In the genomic region with DNA sequence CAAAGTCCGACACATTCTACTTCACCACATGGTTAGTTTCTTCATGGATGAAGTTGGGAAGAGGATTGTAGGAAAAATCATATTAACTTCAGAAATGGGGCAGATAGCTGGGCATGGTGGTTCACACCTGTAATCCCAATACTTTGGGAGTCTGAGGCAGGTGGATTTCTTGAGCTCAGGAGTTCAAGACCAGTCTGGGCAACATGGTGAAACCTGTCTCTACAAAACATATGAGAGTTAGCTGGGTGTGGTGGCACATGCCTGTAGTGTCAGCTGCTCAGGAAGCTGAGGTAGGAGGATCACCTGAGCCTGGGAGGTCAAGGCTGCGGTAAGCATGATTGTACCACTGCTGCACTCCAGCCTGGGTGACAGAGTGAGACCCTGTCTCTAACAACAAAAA, we compare ENCODE assay signal across 23 cellular contexts. TPM values are rescaled to one million over a fixed set of nuclear protein-coding genes. Genes with fewer than 3 reads are reported as not detected.
DNase-seq lines count a peak whose midpoint lies in the region; ATAC-seq and TF ChIP-seq lines count a peak whose summit lies in the region.
"Had no signal": no experiment of that assay in that cellular context is flagged by ENCODE, and none has a peak within 500 bp of the region (broad histone marks: within the 10 kb centered on the region; RNA-seq: fewer than 3 reads in every experiment).

No MANE protein-coding gene starts in this region.

- intact Hi-C loops in natural killer cell (cut with micrococcal nuclease) = loop anchor here (5.0 kb wide), 1 partner anchor 607 kb away; no protein-coding TSS in a partner anchor

- H3K9me3 ChIP-seq in SJSA1 (replicated peaks) = 0 out of 2 replicates have a peak, but pooled peaks cover 4% of the 10 kb centered on the region
- H3K9me3 ChIP-seq: A549; BLaER1 treated with 17β-estradiol and CSF1 and Interleukin-3, amounts not matched to agents 10 nM and 100 nM had no signal

- H3K4me1 ChIP-seq in SJSA1 (replicated peaks) = peaks cover 8% of the 10 kb centered on the region

- no peaks in the 10 kb centered on the region for H3K36me3 Mint-ChIP-seq in natural killer cell
- no peaks in the 10 kb centered on the region for H3K36me3 Mint-ChIP-seq in natural killer cell treated with Interleukin-12 subunit alpha and Interleukin-12 subunit beta and Interleukin-15 and Interleukin-18, amount 100 ng/mL, for 72 hours
- no peaks in the 10 kb centered on the region for H3K36me3 Mint-ChIP-seq in effector memory CD8-positive, alpha-beta T cell (ENCODE audit: insufficient read depth)
- H3K36me3 Mint-ChIP-seq: CD8-positive, alpha-beta memory T cell had no signal

- no peak overlapping the region for H3K4me3 ChIP-seq in SJSA1
- H3K4me3 ChIP-seq: A549; BLaER1 treated with 17β-estradiol and CSF1 and Interleukin-3, amounts not matched to agents 10 nM and 100 nM; GM12878 had no signal

- peak overlapping the region in 1 of 2 donors; percentile 29 for H3K27ac Mint-ChIP-seq in natural killer cell
- no peak overlapping the region for H3K27ac Mint-ChIP-seq in natural killer cell treated with Interleukin-12 subunit alpha and Interleukin-12 subunit beta and Interleukin-15 and Interleukin-18, amount 100 ng/mL, for 72 hours
- H3K27ac Mint-ChIP-seq in effector memory CD8-positive, alpha-beta T cell = peak overlapping the region in 1 of 2 donors; percentile 65
- H3K27ac Mint-ChIP-seq: B cell; CD4-positive, alpha-beta T cell had no signal

- DNase-seq in natural killer cell (no peak), SJSA1 (ENCODE audit: low read depth in 1 of 2, low spot score in 2 of 2) (peak; percentile 63 to 79), SHP77 (lab: John Stamatoyannopoulos, UW) (no peak)
- DNase-seq in natural killer cell treated with Interleukin-12 subunit alpha and Interleukin-12 subunit beta and Interleukin-15 and Interleukin-18, amount 100 ng/mL, for 72 hours (ENCODE audit: low spot score) = no peak
- no peak for DNase-seq in effector memory CD8-positive, alpha-beta T cell
- DNase-seq: AML-193; CD4-positive, alpha-beta T cell; CD8-positive, alpha-beta memory T cell; COR-L47; DMS 273 treated with DMSO at 0.1 percent for 48 hours; DMS153; DMS53; DMS79; DND-41; EL; GDM1 had no signal

- H3K36me3 ChIP-seq in SJSA1 = no peaks in the 10 kb centered on the region
- H3K36me3 ChIP-seq: BLaER1 treated with 17β-estradiol and CSF1 and Interleukin-3, amounts not matched to agents 10 nM and 100 nM had no signal

- H3K9me3 Mint-ChIP-seq in natural killer cell = no peaks in the 10 kb centered on the region
- no peaks in the 10 kb centered on the region for H3K9me3 Mint-ChIP-seq in natural killer cell treated with Interleukin-12 subunit alpha and Interleukin-12 subunit beta and Interleukin-15 and Interleukin-18, amount 100 ng/mL, for 72 hours
- no peaks in the 10 kb centered on the region for H3K9me3 Mint-ChIP-seq in effector memory CD8-positive, alpha-beta T cell
- H3K9me3 Mint-ChIP-seq: CD4-positive, alpha-beta T cell; CD8-positive, alpha-beta memory T cell had no signal

- ATAC-seq in natural killer cell (peak in 2 of 3 donors; percentile 29 to 33), GM21717 (IDR thresholded peaks at IDR 0.05; ENCODE audit: unreplicated experiment) (no peak)
- no peak for ATAC-seq in natural killer cell treated with Interleukin-12 subunit alpha and Interleukin-12 subunit beta and Interleukin-15 and Interleukin-18, amount 100 ng/mL, for 72 hours
- ATAC-seq in effector memory CD8-positive, alpha-beta T cell (replicated peaks) = peak; percentile 41
- ATAC-seq: A549, GM12878 had no signal

- H3K27me3 ChIP-seq in SJSA1 (replicated peaks) = no peaks in the 10 kb centered on the region; the same call in 1 of the 2 replicates
- H3K27me3 ChIP-seq: BLaER1 treated with 17β-estradiol and CSF1 and Interleukin-3, amounts not matched to agents 10 nM and 100 nM had no signal

- H3K27me3 Mint-ChIP-seq in natural killer cell (ENCODE audit: low read depth in 2 of 2) = peaks cover 13 to 16% of the 10 kb centered on the region in 2 donors
- peaks cover 14 to 17% of the 10 kb centered on the region in 2 donors for H3K27me3 Mint-ChIP-seq in natural killer cell treated with Interleukin-12 subunit alpha and Interleukin-12 subunit beta and Interleukin-15 and Interleukin-18, amount 100 ng/mL, for 72 hours
- H3K27me3 Mint-ChIP-seq in effector memory CD8-positive, alpha-beta T cell = peaks cover 14 to 18% of the 10 kb centered on the region in 2 donors
- H3K27me3 Mint-ChIP-seq: B cell had no signal

- no peak for TF ChIP-seq CTCF in natural killer cell (IDR thresholded peaks at IDR 0.05)

- no peak overlapping the region for H3K27ac ChIP-seq in SJSA1
- H3K27ac ChIP-seq: 22Rv1; A549; BLaER1 treated with 17β-estradiol and CSF1 and Interleukin-3, amounts not matched to agents 10 nM and 100 nM; C4-2B had no signal

- no peaks in the 10 kb centered on the region for H3K4me1 Mint-ChIP-seq in natural killer cell
- H3K4me1 Mint-ChIP-seq in natural killer cell treated with Interleukin-12 subunit alpha and Interleukin-12 subunit beta and Interleukin-15 and Interleukin-18, amount 100 ng/mL, for 72 hours (ENCODE audit: low read depth in 2 of 2) = peaks cover 0 to 7% of the 10 kb centered on the region in 2 donors
- H3K4me1 Mint-ChIP-seq in effector memory CD8-positive, alpha-beta T cell (ENCODE audit: low read depth in 2 of 2) = peaks cover 5% of the 10 kb centered on the region in 2 donors

- H3K4me3 Mint-ChIP-seq in natural killer cell = no peak overlapping the region
- no peak overlapping the region for H3K4me3 Mint-ChIP-seq in natural killer cell treated with Interleukin-12 subunit alpha and Interleukin-12 subunit beta and Interleukin-15 and Interleukin-18, amount 100 ng/mL, for 72 hours
- no peak overlapping the region for H3K4me3 Mint-ChIP-seq in effector memory CD8-positive, alpha-beta T cell
- H3K4me3 Mint-ChIP-seq: B cell; CD4-positive, alpha-beta T cell; CD8-positive, alpha-beta memory T cell had no signal

RNA-seq across cellular contexts. Expression of a gene that starts 49.5 kb away (rescaled TPM):
- 10 to 100 TPM; 30.2 to 35.9 (median 33.3) TPM for total RNA-seq in natural killer cell
- total RNA-seq in natural killer cell treated with Interleukin-12 subunit alpha and Interleukin-12 subunit beta and Interleukin-15 and Interleukin-18, amount 100 ng/mL, for 72 hours = 10 to 100 TPM; 39.5 to 41.2 TPM
- total RNA-seq in SJSA1 (2014; rRNA removed; shearing (Covaris generic)) = 0.39 and 13.1 TPM in 2 replicates

RNA-seq across cellular contexts. Expression of a gene that starts 49.9 kb away (rescaled TPM):
- 1 to 10 TPM; 8.0 to 9.9 (median 8.1) TPM for total RNA-seq in natural killer cell
- total RNA-seq in natural killer cell treated with Interleukin-12 subunit alpha and Interleukin-12 subunit beta and Interleukin-15 and Interleukin-18, amount 100 ng/mL, for 72 hours = 1 to 10 TPM; 5.0 to 5.6 TPM
- 19.0 and 19.3 TPM in 2 replicates for total RNA-seq in SJSA1 (2014; rRNA removed; shearing (Covaris generic))

Comparison
In these comparisons a context has a peak if more than half of its experiments do, and no peak if none do; other contexts are left out.
1. ATAC-seq: peak in natural killer cell (2 of 3) and effector memory CD8-positive, alpha-beta T cell (single experiment); none in natural killer cell treated with Interleukin-12 subunit alpha and Interleukin-12 subunit beta and Interleukin-15 and Interleukin-18, amount 100 ng/mL, for 72 hours (0 of 2) and GM21717 (single experiment).
2. DNase-seq: peak in SJSA1 (2 of 2); none in natural killer cell (single experiment), natural killer cell treated with Interleukin-12 subunit alpha and Interleukin-12 subunit beta and Interleukin-15 and Interleukin-18, amount 100 ng/mL, for 72 hours (single experiment), effector memory CD8-positive, alpha-beta T cell (0 of 3) and SHP77 (0 of 2).